In genomic region chr20:34403063-34403827, GRCh38 we compare ENCODE assay signal across 10 cellular contexts.
DNase-seq lines count a peak whose midpoint lies in the region; TF ChIP-seq lines count a peak whose summit lies in the region.
"Had no signal": no experiment of that assay in that cellular context is flagged by ENCODE, and none has a peak within 500 bp of the region (broad histone marks: within the 10 kb centered on the region; RNA-seq: fewer than 3 reads in every experiment).

No MANE protein-coding gene starts in this region.

- peak overlapping the region; percentile 57 for H3K27ac ChIP-seq in DOHH2 (ENCODE audit: low read depth, low read length)

- no peak for TF ChIP-seq CTCF in DOHH2 (IDR thresholded peaks at IDR 0.05; ENCODE audit: low read depth, low read length, poor library complexity, severe bottlenecking)
- TF ChIP-seq CTCF in retinal pigment epithelial cell (conservative IDR thresholded peaks at IDR 0.05; ENCODE audit: low read depth, low read length) = no peak

- no peaks in the 10 kb centered on the region for H3K27me3 ChIP-seq in DOHH2 (ENCODE audit: control insufficient read depth, low read length)
- H3K27me3 ChIP-seq in endocrine pancreas (ENCODE audit: control insufficient read depth, insufficient read depth, low read length) = no peaks in the 10 kb centered on the region

- in situ Hi-C loops in KBM-7 (cut with MboI; ENCODE audit: low pct_unique_long_range_greater_than_20kb, low sequenced_read_pairs) = no loop called here

- H3K36me3 ChIP-seq in DOHH2 (ENCODE audit: control insufficient read depth, low read length) (peaks cover 25% of the 10 kb centered on the region), endocrine pancreas (ENCODE audit: control insufficient read depth, insufficient read depth, low read length) (no peaks in the 10 kb centered on the region)

- peaks cover 48% of the 10 kb centered on the region for H3K79me2 ChIP-seq in DOHH2 (ENCODE audit: control insufficient read depth, low read length)

- DNase-seq in NAMALWA (ENCODE audit: low spot score) (peak; percentile 56), retinal pigment epithelial cell (ENCODE audit: low read depth) (peak; percentile 39), iPS-NIHi11 (ENCODE audit: low spot score) (no peak), NCI-H1105 treated with DMSO at 0.1 percent for 48 hours (lab: John Stamatoyannopoulos, UW) (no peak), KBM-7 (no peak)
- DNase-seq: activated CD8-positive, alpha-beta memory T cell treated with anti-CD3 and anti-CD28 coated beads for 24 hours; NCI-H2171 treated with DMSO at 0.1 percent for 48 hours; T1000 had no signal

- H3K9ac ChIP-seq in endocrine pancreas (ENCODE audit: control insufficient read depth, insufficient read depth, low read length) = no peak overlapping the region

- peak overlapping the region; percentile 64 for H3K4me2 ChIP-seq in DOHH2 (ENCODE audit: low read length)

- H3K4me3 ChIP-seq in DOHH2 (ENCODE audit: low read length) = peak overlapping the region; percentile 45
- peak overlapping the region; percentile 45 for H3K4me3 ChIP-seq in endocrine pancreas (ENCODE audit: control insufficient read depth, insufficient read depth, low read length)
- no peak overlapping the region for H3K4me3 ChIP-seq in retinal pigment epithelial cell (ENCODE audit: low read length)

- H3K4me1 ChIP-seq in DOHH2 (ENCODE audit: control insufficient read depth, low read length) = peaks cover 49% of the 10 kb centered on the region
- H3K4me1 ChIP-seq in endocrine pancreas (ENCODE audit: control insufficient read depth, insufficient read depth, low read length) = peaks cover 9% of the 10 kb centered on the region

- H4K20me1 ChIP-seq in DOHH2 (ENCODE audit: control insufficient read depth, insufficient read depth, low read depth, low read length) = peaks cover 30% of the 10 kb centered on the region

- H3F3A ChIP-seq in DOHH2 (ENCODE audit: control insufficient read depth, insufficient read depth) = peaks cover 12% of the 10 kb centered on the region

- H3K9me2 ChIP-seq in DOHH2 (replicated peaks; ENCODE audit: control insufficient read depth, low read length) = no peaks in the 10 kb centered on the region

- H3K9me3 ChIP-seq in DOHH2 (ENCODE audit: control insufficient read depth, insufficient read depth, low read length) = no peaks in the 10 kb centered on the region
- no peaks in the 10 kb centered on the region for H3K9me3 ChIP-seq in endocrine pancreas (ENCODE audit: control insufficient read depth, low read length)

Comparison
In these comparisons a context has a peak if more than half of its experiments do, and no peak if none do; other contexts are left out.
1. DNase-seq: peak in NAMALWA (single experiment) and retinal pigment epithelial cell (single experiment); none in iPS-NIHi11 (single experiment), NCI-H1105 treated with DMSO at 0.1 percent for 48 hours (single experiment) and KBM-7 (single experiment).